Comparison of ENCODE assay signal across 12 cellular contexts in the genomic region with DNA sequence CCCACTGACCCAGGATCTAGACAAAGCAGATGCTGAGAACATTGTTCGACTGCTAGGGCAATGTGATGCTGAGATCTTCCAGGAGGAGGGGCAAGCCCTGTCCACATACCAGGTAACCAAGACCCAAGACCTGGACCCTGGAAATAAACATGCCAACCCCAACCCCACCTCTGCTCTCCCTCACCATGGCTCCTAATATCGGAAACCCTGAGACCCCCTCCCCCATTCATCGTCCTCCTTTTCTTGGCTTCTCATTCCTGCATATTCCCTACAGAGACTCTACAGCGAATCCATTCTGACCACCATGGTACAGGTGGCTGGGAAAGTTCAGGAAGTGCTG. TPM values are rescaled to one million over a fixed set of nuclear protein-coding genes. Genes with fewer than 3 reads are reported as not detected.
"Had no signal": no experiment of that assay in that cellular context is flagged by ENCODE, and none has a peak within 500 bp of the region (broad histone marks: within the 10 kb centered on the region; RNA-seq: fewer than 3 reads in every experiment).

No MANE protein-coding gene starts in this region.

- H3K27me3 ChIP-seq: right atrium auricular region had no signal

- H3K27ac ChIP-seq: neural progenitor cell, right atrium auricular region, tibial artery had no signal

- H3K9ac ChIP-seq: neural progenitor cell had no signal

- H3K36me3 ChIP-seq: neural progenitor cell, right atrium auricular region had no signal

- DNase-seq: activated CD4-positive, alpha-beta memory T cell treated with anti-CD3 and anti-CD28 coated beads for 36 hours; activated gamma-delta T cell treated with Interleukin-2 at 50 U/mL for 16 hours; activated naive CD8-positive, alpha-beta T cell treated with anti-CD3 and anti-CD28 coated beads, Interleukin-2, amount 10 ng/mL, durations not matched to agents 7 days and 5 days; activated T-cell treated with anti-CD3 and anti-CD28 coated beads, Interleukin-2, amount 50 U/mL, for 48 hours; aorta; effector CD4-positive, alpha-beta T cell; left colon; tibial artery had no signal

- H3K9me3 ChIP-seq: right atrium auricular region, tibial artery had no signal

- H3K4me3 ChIP-seq: neural progenitor cell, right atrium auricular region, smooth muscle cell, tibial artery had no signal

- H3K4me1 ChIP-seq: neural progenitor cell had no signal

RNA-seq across cellular contexts. Expression of a gene that starts 0.6 kb away (rescaled TPM):
- total RNA-seq: activated CD4-positive, alpha-beta memory T cell treated with anti-CD3 and anti-CD28 coated beads for 36 hours; activated naive CD8-positive, alpha-beta T cell treated with anti-CD3 and anti-CD28 coated beads, Interleukin-2, amount 10 ng/mL, durations not matched to agents 7 days and 5 days; left colon; smooth muscle cell had no signal

RNA-seq across cellular contexts. Expression of a gene that starts 2.3 kb away (rescaled TPM):
- total RNA-seq: activated naive CD8-positive, alpha-beta T cell treated with anti-CD3 and anti-CD28 coated beads, Interleukin-2, amount 10 ng/mL, durations not matched to agents 7 days and 5 days had no signal

RNA-seq across cellular contexts. Expression of a gene that starts 55.1 kb away (rescaled TPM):
- total RNA-seq: glomerular endothelial cell had no signal
